8 cellular contexts compared by ENCODE assay signal in genomic region chr19:15101479-15102082, GRCh38. TPM values are rescaled to one million over a fixed set of nuclear protein-coding genes. Genes with fewer than 3 reads are reported as not detected.
DNase-seq lines count a peak whose midpoint lies in the region; ATAC-seq and TF ChIP-seq lines count a peak whose summit lies in the region.

No MANE protein-coding gene starts in this region.

- CTCF ChIA-PET in activated CD8-positive, alpha-beta T cell treated with anti-CD3 and anti-CD28 coated beads, Interleukin-2, amount 10 ng/mL, durations not matched to agents 7 days and 5 days (lab: Charles Lee) = interaction anchor here (0.9 to 3.5 kb wide), 18 partner anchors 9 to 454 kb away, joined by 3 to 40 read pairs (median 5); partner anchors contain the start of gene AKAP8L

- peaks cover 3% of the 10 kb centered on the region for H3K4me1 Mint-ChIP-seq in activated CD8-positive, alpha-beta T cell treated with anti-CD3 and anti-CD28 coated beads, Interleukin-2, amount 10 ng/mL, durations not matched to agents 7 days and 5 days (ENCODE audit: low read depth)

- peak; percentile 57 for ATAC-seq in activated CD8-positive, alpha-beta T cell treated with anti-CD3 and anti-CD28 coated beads, Interleukin-2, amount 10 ng/mL, durations not matched to agents 7 days and 5 days
- ATAC-seq in GM19351 (IDR thresholded peaks at IDR 0.05; ENCODE audit: unreplicated experiment) = no peak
- no peak for ATAC-seq in HG03457 (IDR thresholded peaks at IDR 0.05; ENCODE audit: unreplicated experiment)

- DNase-seq in ELF-1 (ENCODE audit: low read depth, low spot score) (peak; percentile 66), M059J (ENCODE audit: low read depth) (peak; percentile 32), fibroblast of mammary gland (ENCODE audit: low read depth) (peak; percentile 62), pulmonary artery endothelial cell (ENCODE audit: low read depth, low spot score) (peak; percentile 26), middle frontal gyrus (ENCODE audit: extremely low spot score, low spot score) (no peak)
- peak; percentile 73 for DNase-seq in activated CD8-positive, alpha-beta T cell treated with anti-CD3 and anti-CD28 coated beads, Interleukin-2, amount 10 ng/mL, durations not matched to agents 7 days and 5 days

- no peak overlapping the region for H3K27ac Mint-ChIP-seq in activated CD8-positive, alpha-beta T cell treated with anti-CD3 and anti-CD28 coated beads, Interleukin-2, amount 10 ng/mL, durations not matched to agents 7 days and 5 days

- H3K36me3 Mint-ChIP-seq in activated CD8-positive, alpha-beta T cell treated with anti-CD3 and anti-CD28 coated beads, Interleukin-2, amount 10 ng/mL, durations not matched to agents 7 days and 5 days (ENCODE audit: low read depth) = peaks cover 2% of the 10 kb centered on the region

- peak; percentile 82 for TF ChIP-seq CTCF in fibroblast of mammary gland (conservative IDR thresholded peaks at IDR 0.05; ENCODE audit: control insufficient read depth, insufficient read depth, low read depth, low read length)

- no peak overlapping the region for H3K4me3 ChIP-seq in fibroblast of mammary gland (ENCODE audit: control insufficient read depth, low read depth, low read length)

- no peak overlapping the region for H3K4me3 Mint-ChIP-seq in activated CD8-positive, alpha-beta T cell treated with anti-CD3 and anti-CD28 coated beads, Interleukin-2, amount 10 ng/mL, durations not matched to agents 7 days and 5 days

- POLR2A ChIA-PET in activated CD8-positive, alpha-beta T cell treated with anti-CD3 and anti-CD28 coated beads, Interleukin-2, amount 10 ng/mL, durations not matched to agents 7 days and 5 days (lab: Charles Lee) = interaction anchor here (1.0 kb wide), 1 partner anchor 12 kb away, joined by 3 read pairs; no protein-coding TSS in a partner anchor

- H3K9me3 Mint-ChIP-seq in activated CD8-positive, alpha-beta T cell treated with anti-CD3 and anti-CD28 coated beads, Interleukin-2, amount 10 ng/mL, durations not matched to agents 7 days and 5 days (ENCODE audit: insufficient read depth) = no peaks in the 10 kb centered on the region

- peaks cover 6% of the 10 kb centered on the region for H3K27me3 Mint-ChIP-seq in activated CD8-positive, alpha-beta T cell treated with anti-CD3 and anti-CD28 coated beads, Interleukin-2, amount 10 ng/mL, durations not matched to agents 7 days and 5 days (ENCODE audit: low read depth)

RNA-seq across cellular contexts. Expression of gene SYDE1, which starts 5.6 kb away (rescaled TPM):
- total RNA-seq in M059J (2014; rRNA removed; shearing (Covaris generic)) = 19.7 and 38.3 TPM in 2 replicates
- total RNA-seq in activated CD8-positive, alpha-beta T cell treated with anti-CD3 and anti-CD28 coated beads, Interleukin-2, amount 10 ng/mL, durations not matched to agents 7 days and 5 days = under 1 TPM in 1 of 2 experiments, not detected in 1; 0.13 TPM
- total RNA-seq in pulmonary artery endothelial cell = 9.4 and 12.4 TPM in 2 replicates

RNA-seq across cellular contexts. Expression of gene OR1I1, which starts 19.6 kb away (rescaled TPM):
- total RNA-seq in M059J (2014; rRNA removed; shearing (Covaris generic)) = not detected in 2 replicates
- total RNA-seq in activated CD8-positive, alpha-beta T cell treated with anti-CD3 and anti-CD28 coated beads, Interleukin-2, amount 10 ng/mL, durations not matched to agents 7 days and 5 days = not detected
- not detected in 2 replicates for total RNA-seq in pulmonary artery endothelial cell

RNA-seq across cellular contexts. Expression of gene CASP14, which starts 52.3 kb away (rescaled TPM):
- not detected in 2 replicates for total RNA-seq in M059J (2014; rRNA removed; shearing (Covaris generic))
- not detected for total RNA-seq in activated CD8-positive, alpha-beta T cell treated with anti-CD3 and anti-CD28 coated beads, Interleukin-2, amount 10 ng/mL, durations not matched to agents 7 days and 5 days
- not detected in 2 replicates for total RNA-seq in pulmonary artery endothelial cell
